ENCODE assay signal across 16 cellular contexts in genomic region chr18:59546164-59546563, GRCh38.
DNase-seq lines count a peak whose midpoint lies in the region; ATAC-seq, FAIRE-seq and TF ChIP-seq lines count a peak whose summit lies in the region.
"Had no signal": no experiment of that assay in that cellular context is flagged by ENCODE, and none has a peak within 500 bp of the region (broad histone marks: within the 10 kb centered on the region; RNA-seq: fewer than 3 reads in every experiment).

No MANE protein-coding gene starts in this region.

- no peak overlapping the region for H3K4me3 Mint-ChIP-seq in activated CD8-positive, alpha-beta T cell treated with anti-CD3 and anti-CD28 coated beads for 36 hours
- no peak overlapping the region for H3K4me3 Mint-ChIP-seq in activated CD8-positive, alpha-beta T cell treated with anti-CD3 and anti-CD28 coated beads, Interleukin-2, amount 10 ng/mL, durations not matched to agents 7 days and 5 days
- H3K4me3 Mint-ChIP-seq in stimulated activated effector memory CD8-positive, alpha-beta T cell treated with anti-CD3 and anti-CD28 coated beads, Interleukin-12 subunit alpha, Interleukin-12 subunit beta, amount 100 ng/mL, for 72 hours, result no peak overlapping the region
- H3K4me3 Mint-ChIP-seq: dendritic cell treated with granulocyte-macrophage colony-stimulating factor and Interleukin-4, amounts not matched to agents 40 ng/mL and 50 ng/mL, for 4 days; nephron progenitor cell; WTC11 had no signal

- no peaks in the 10 kb centered on the region for H3K27me3 Mint-ChIP-seq in activated CD8-positive, alpha-beta T cell treated with anti-CD3 and anti-CD28 coated beads for 36 hours
- H3K27me3 Mint-ChIP-seq in activated CD8-positive, alpha-beta T cell treated with anti-CD3 and anti-CD28 coated beads, Interleukin-2, amount 10 ng/mL, durations not matched to agents 7 days and 5 days (ENCODE audit: low read depth), result no peaks in the 10 kb centered on the region
- H3K27me3 Mint-ChIP-seq: dendritic cell treated with granulocyte-macrophage colony-stimulating factor and Interleukin-4, amounts not matched to agents 40 ng/mL and 50 ng/mL, for 4 days had no signal

- DNase-seq in activated CD8-positive, alpha-beta T cell treated with anti-CD3 and anti-CD28 coated beads for 36 hours, result no peak
- no peak for DNase-seq in activated CD8-positive, alpha-beta T cell treated with anti-CD3 and anti-CD28 coated beads, Interleukin-2, amount 10 ng/mL, durations not matched to agents 7 days and 5 days
- DNase-seq in RCC 7860 (ENCODE audit: low spot score) (peak; percentile 35), fibroblast of lung (ENCODE audit: low read depth in 2 of 2) (peak; percentile 75 to 90), ascending aorta (ENCODE audit: low spot score in 2 of 2) (no peak)
- DNase-seq in stimulated activated effector memory CD8-positive, alpha-beta T cell treated with anti-CD3 and anti-CD28 coated beads, Interleukin-12 subunit alpha, Interleukin-12 subunit beta, amount 100 ng/mL, for 72 hours (ENCODE audit: low spot score in 2 of 2), result peak in 1 of 2 donors; percentile 10
- DNase-seq: activated CD8-positive, alpha-beta memory T cell treated with anti-CD3 and anti-CD28 coated beads, Interleukin-2, amount 50 U/mL, for 48 hours; NCI-H446; nephron progenitor cell; stimulated activated CD4-positive, alpha-beta T cell treated with anti-CD3 and anti-CD28 coated beads, Interleukin-4, amount 100 ng/mL, for 24 hours had no signal

- no peaks in the 10 kb centered on the region for H3K9me3 Mint-ChIP-seq in activated CD8-positive, alpha-beta T cell treated with anti-CD3 and anti-CD28 coated beads for 36 hours
- H3K9me3 Mint-ChIP-seq in activated CD8-positive, alpha-beta T cell treated with anti-CD3 and anti-CD28 coated beads, Interleukin-2, amount 10 ng/mL, durations not matched to agents 7 days and 5 days (ENCODE audit: insufficient read depth), result no peaks in the 10 kb centered on the region
- H3K9me3 Mint-ChIP-seq in stimulated activated effector memory CD8-positive, alpha-beta T cell treated with anti-CD3 and anti-CD28 coated beads, Interleukin-12 subunit alpha, Interleukin-12 subunit beta, amount 100 ng/mL, for 72 hours, result peaks cover 2% of the 10 kb centered on the region
- H3K9me3 Mint-ChIP-seq: nephron progenitor cell, WTC11 had no signal

- peak; percentile 53 for ATAC-seq in activated CD8-positive, alpha-beta T cell treated with anti-CD3 and anti-CD28 coated beads for 36 hours
- no peak for ATAC-seq in activated CD8-positive, alpha-beta T cell treated with anti-CD3 and anti-CD28 coated beads, Interleukin-2, amount 10 ng/mL, durations not matched to agents 7 days and 5 days
- ATAC-seq in stimulated activated effector memory CD8-positive, alpha-beta T cell treated with anti-CD3 and anti-CD28 coated beads, Interleukin-12 subunit alpha, Interleukin-12 subunit beta, amount 100 ng/mL, for 72 hours, result peak; percentile 54
- ATAC-seq in HG03095 (IDR thresholded peaks at IDR 0.05; ENCODE audit: unreplicated experiment), result no peak
- ATAC-seq in GM19328 (IDR thresholded peaks at IDR 0.05; ENCODE audit: unreplicated experiment), result no peak

- no peaks in the 10 kb centered on the region for H3K36me3 ChIP-seq in fibroblast of lung (ENCODE audit: control insufficient read depth, insufficient read depth, low read length)
- H3K36me3 ChIP-seq in ascending aorta, result no peaks in the 10 kb centered on the region
- H3K36me3 ChIP-seq: right atrium auricular region had no signal

- H3K4me3 ChIP-seq in fibroblast of lung (replicated peaks in 1 of 4; ENCODE audit: control extremely low read depth in 1 of 4, insufficient read depth in 1 of 4, low read depth in 3 of 4, low read length in 4 of 4), result no peak overlapping the region
- no peak overlapping the region for H3K4me3 ChIP-seq in ascending aorta
- H3K4me3 ChIP-seq: right atrium auricular region had no signal

- H3K27ac Mint-ChIP-seq in activated CD8-positive, alpha-beta T cell treated with anti-CD3 and anti-CD28 coated beads for 36 hours, result no peak overlapping the region
- H3K27ac Mint-ChIP-seq in activated CD8-positive, alpha-beta T cell treated with anti-CD3 and anti-CD28 coated beads, Interleukin-2, amount 10 ng/mL, durations not matched to agents 7 days and 5 days, result no peak overlapping the region
- H3K27ac Mint-ChIP-seq in stimulated activated effector memory CD8-positive, alpha-beta T cell treated with anti-CD3 and anti-CD28 coated beads, Interleukin-12 subunit alpha, Interleukin-12 subunit beta, amount 100 ng/mL, for 72 hours, result no peak overlapping the region
- H3K27ac Mint-ChIP-seq: dendritic cell treated with granulocyte-macrophage colony-stimulating factor and Interleukin-4, amounts not matched to agents 40 ng/mL and 50 ng/mL, for 4 days; nephron progenitor cell; WTC11 had no signal

- no peak for FAIRE-seq in RCC 7860 (lab: Jason Lieb, UNC)
- FAIRE-seq: A204.1 had no signal

- no peaks in the 10 kb centered on the region for H4K20me1 ChIP-seq in fibroblast of lung (ENCODE audit: control insufficient read depth, extremely low read depth, insufficient read depth, low read length)

- intact Hi-C loops in activated CD8-positive, alpha-beta T cell treated with anti-CD3 and anti-CD28 coated beads for 36 hours (cut with micrococcal nuclease), result no loop called here
- intact Hi-C loops in ascending aorta (cut with DNase I), result no loop called here

- H3K27ac ChIP-seq in fibroblast of lung (ENCODE audit: insufficient read depth, low read length) (no peak overlapping the region), ascending aorta (no peak overlapping the region)

- H3K36me3 Mint-ChIP-seq in activated CD8-positive, alpha-beta T cell treated with anti-CD3 and anti-CD28 coated beads for 36 hours (ENCODE audit: low read depth), result no peaks in the 10 kb centered on the region
- H3K36me3 Mint-ChIP-seq in activated CD8-positive, alpha-beta T cell treated with anti-CD3 and anti-CD28 coated beads, Interleukin-2, amount 10 ng/mL, durations not matched to agents 7 days and 5 days (ENCODE audit: low read depth), result no peaks in the 10 kb centered on the region
- H3K36me3 Mint-ChIP-seq in stimulated activated effector memory CD8-positive, alpha-beta T cell treated with anti-CD3 and anti-CD28 coated beads, Interleukin-12 subunit alpha, Interleukin-12 subunit beta, amount 100 ng/mL, for 72 hours, result no peaks in the 10 kb centered on the region
- H3K36me3 Mint-ChIP-seq: WTC11 had no signal

- CTCF ChIA-PET in activated CD8-positive, alpha-beta T cell treated with anti-CD3 and anti-CD28 coated beads for 36 hours (lab: Charles Lee), result no interaction called here
- CTCF ChIA-PET in activated CD8-positive, alpha-beta T cell treated with anti-CD3 and anti-CD28 coated beads, Interleukin-2, amount 10 ng/mL, durations not matched to agents 7 days and 5 days (lab: Charles Lee), result no interaction called here

- H2AFZ ChIP-seq in fibroblast of lung (ENCODE audit: low read length), result no peak overlapping the region

- H3K9me3 ChIP-seq in fibroblast of lung (ENCODE audit: control insufficient read depth, insufficient read depth, low read depth, low read length) (no peaks in the 10 kb centered on the region), ascending aorta (no peaks in the 10 kb centered on the region)
- H3K9me3 ChIP-seq: right atrium auricular region had no signal

- no peak overlapping the region for H3K9ac ChIP-seq in fibroblast of lung (ENCODE audit: insufficient read depth, low read length)

- peaks cover 43% of the 10 kb centered on the region for H3K79me2 ChIP-seq in fibroblast of lung (ENCODE audit: control insufficient read depth, insufficient read depth, low read length)

- TF ChIP-seq CTCF in activated CD8-positive, alpha-beta T cell treated with anti-CD3 and anti-CD28 coated beads for 36 hours (IDR thresholded peaks at IDR 0.05), result no peak
- no peak for TF ChIP-seq CTCF in fibroblast of lung (conservative IDR thresholded peaks at IDR 0.05 in 1 of 2, IDR thresholded peaks at IDR 0.05 in 1 of 2; ENCODE audit: low read depth in 1 of 2, low read length in 2 of 2)
- TF ChIP-seq CTCF in ascending aorta (IDR thresholded peaks at IDR 0.05), result no peak

- no peaks in the 10 kb centered on the region for H3K4me1 Mint-ChIP-seq in activated CD8-positive, alpha-beta T cell treated with anti-CD3 and anti-CD28 coated beads for 36 hours (ENCODE audit: low read depth)
- no peaks in the 10 kb centered on the region for H3K4me1 Mint-ChIP-seq in activated CD8-positive, alpha-beta T cell treated with anti-CD3 and anti-CD28 coated beads, Interleukin-2, amount 10 ng/mL, durations not matched to agents 7 days and 5 days (ENCODE audit: low read depth)
- H3K4me1 Mint-ChIP-seq in stimulated activated effector memory CD8-positive, alpha-beta T cell treated with anti-CD3 and anti-CD28 coated beads, Interleukin-12 subunit alpha, Interleukin-12 subunit beta, amount 100 ng/mL, for 72 hours, result no peaks in the 10 kb centered on the region

- H3K4me1 ChIP-seq in fibroblast of lung (ENCODE audit: control insufficient read depth, extremely low read depth, insufficient read depth, low read length) (peaks cover 22% of the 10 kb centered on the region), ascending aorta (no peaks in the 10 kb centered on the region)

- no peak overlapping the region for H3K4me2 ChIP-seq in fibroblast of lung (ENCODE audit: extremely low read depth, insufficient read depth, low read length)

- POLR2A ChIA-PET in activated CD8-positive, alpha-beta T cell treated with anti-CD3 and anti-CD28 coated beads for 36 hours (lab: Charles Lee), result no interaction called here
- POLR2A ChIA-PET in activated CD8-positive, alpha-beta T cell treated with anti-CD3 and anti-CD28 coated beads, Interleukin-2, amount 10 ng/mL, durations not matched to agents 7 days and 5 days (lab: Charles Lee), result no interaction called here

- no peaks in the 10 kb centered on the region for H3K27me3 ChIP-seq in fibroblast of lung (ENCODE audit: control insufficient read depth, insufficient read depth, low read length)
- no peaks in the 10 kb centered on the region for H3K27me3 ChIP-seq in ascending aorta
- H3K27me3 ChIP-seq: right atrium auricular region had no signal

Comparison
In these comparisons a context has a peak if more than half of its experiments do, and no peak if none do; other contexts are left out.
1. ATAC-seq: peak in activated CD8-positive, alpha-beta T cell treated with anti-CD3 and anti-CD28 coated beads for 36 hours (single experiment) and stimulated activated effector memory CD8-positive, alpha-beta T cell treated with anti-CD3 and anti-CD28 coated beads, Interleukin-12 subunit alpha, Interleukin-12 subunit beta, amount 100 ng/mL, for 72 hours (single experiment); none in activated CD8-positive, alpha-beta T cell treated with anti-CD3 and anti-CD28 coated beads, Interleukin-2, amount 10 ng/mL, durations not matched to agents 7 days and 5 days (single experiment), HG03095 (single experiment) and GM19328 (single experiment).
2. DNase-seq: peak in RCC 7860 (single experiment) and fibroblast of lung (2 of 2); none in activated CD8-positive, alpha-beta T cell treated with anti-CD3 and anti-CD28 coated beads for 36 hours (single experiment), activated CD8-positive, alpha-beta T cell treated with anti-CD3 and anti-CD28 coated beads, Interleukin-2, amount 10 ng/mL, durations not matched to agents 7 days and 5 days (single experiment) and ascending aorta (0 of 2).